Comparison of ENCODE assay signal across 8 cellular contexts in genomic region chr13:32001392-32001768, GRCh38. TPM values are rescaled to one million over a fixed set of nuclear protein-coding genes. Genes with fewer than 3 reads are reported as not detected.
DNase-seq lines count a peak whose midpoint lies in the region; ATAC-seq and TF ChIP-seq lines count a peak whose summit lies in the region.

No MANE protein-coding gene starts in this region.

- H4K12ac ChIP-seq in trophoblast cell (ENCODE audit: low read depth, low read length), result no peak overlapping the region

- no peak overlapping the region for H2BK12ac ChIP-seq in trophoblast cell (ENCODE audit: low read length)

- H3K36me3 ChIP-seq in trophoblast cell (ENCODE audit: control insufficient read depth in 1 of 2, insufficient read depth in 2 of 2, low read length in 2 of 2), result no peaks in the 10 kb centered on the region

- peak; percentile 64 for TF ChIP-seq CTCF in fibroblast of pulmonary artery (IDR thresholded peaks at IDR 0.05; ENCODE audit: low read length, missing control alignments)

- in situ Hi-C loops in SK-MEL-5 (cut with HindIII; ENCODE audit: low pct_unique_long_range_greater_than_20kb, low sequenced_read_pairs), result no loop called here

- no peaks in the 10 kb centered on the region for H3K79me1 ChIP-seq in trophoblast cell (ENCODE audit: low read length)

- no peaks in the 10 kb centered on the region for H3K79me2 ChIP-seq in trophoblast cell (ENCODE audit: control insufficient read depth, insufficient read depth, low read length, poor library complexity)

- H3K23ac ChIP-seq in trophoblast cell (ENCODE audit: low read length), result no peak overlapping the region

- H3K4me2 ChIP-seq in trophoblast cell (ENCODE audit: low read length), result no peak overlapping the region

- no peak overlapping the region for H3K4ac ChIP-seq in trophoblast cell (ENCODE audit: low read depth, low read length)

- no peak overlapping the region for H2AFZ ChIP-seq in trophoblast cell (ENCODE audit: insufficient read depth, low read length, poor library complexity)

- H3K9ac ChIP-seq in trophoblast cell (ENCODE audit: low read length), result no peak overlapping the region

- H4K91ac ChIP-seq in trophoblast cell (ENCODE audit: low read depth, low read length), result no peak overlapping the region

- H4K8ac ChIP-seq in trophoblast cell (ENCODE audit: low read depth, low read length), result no peak overlapping the region

- H2BK5ac ChIP-seq in trophoblast cell (ENCODE audit: low read depth, low read length, poor library complexity), result no peak overlapping the region

- H2BK120ac ChIP-seq in trophoblast cell (ENCODE audit: insufficient read depth, low read length, poor library complexity), result no peak overlapping the region

- H3K27ac ChIP-seq in trophoblast cell (ENCODE audit: low read depth, low read length), result no peak overlapping the region

- peak; percentile 63 for DNase-seq in DMS 273 (lab: John Stamatoyannopoulos, UW; ENCODE audit: unreplicated experiment)
- no peak for DNase-seq in DMS 273 treated with DMSO at 0.1 percent for 48 hours (lab: John Stamatoyannopoulos, UW)
- DNase-seq in SK-MEL-5 (ENCODE audit: low read depth, low spot score), result peak; percentile 60
- DNase-seq in fibroblast of pulmonary artery (ENCODE audit: low read depth), result peak; percentile 70
- DNase-seq in trophoblast cell, result peak; percentile 53 to 85
- DNase-seq in NCI-H2029 treated with DMSO at 0.1 percent for 48 hours (lab: John Stamatoyannopoulos, UW), result no peak

- ATAC-seq in GM19397 (IDR thresholded peaks at IDR 0.05; ENCODE audit: unreplicated experiment) (peak; percentile 79), HG03457 (IDR thresholded peaks at IDR 0.05; ENCODE audit: unreplicated experiment) (peak; percentile 84)

- WGBS in trophoblast cell (ENCODE audit: extremely low coverage, insufficient coverage, insufficient read length), result no CpG with 5 or more reads among the region's 1 CpG

- H3K4me3 ChIP-seq in fibroblast of pulmonary artery (replicated peaks; ENCODE audit: low read depth, low read length) (no peak overlapping the region), trophoblast cell (ENCODE audit: low read depth, low read length) (no peak overlapping the region)

- H3K18ac ChIP-seq in trophoblast cell (ENCODE audit: low read length), result no peak overlapping the region

- no peak overlapping the region for H2AK5ac ChIP-seq in trophoblast cell (ENCODE audit: low read length)

- H3K27me3 ChIP-seq in trophoblast cell (ENCODE audit: insufficient read depth, low read length), result no peaks in the 10 kb centered on the region

- H3K4me1 ChIP-seq in trophoblast cell (ENCODE audit: control insufficient read depth in 1 of 2, insufficient read depth in 2 of 2, low read length in 2 of 2), result peaks cover 10 to 11% of the 10 kb centered on the region in 2 experiments

- no peak overlapping the region for H3K14ac ChIP-seq in trophoblast cell (ENCODE audit: low read length)

- no peaks in the 10 kb centered on the region for H3K9me3 ChIP-seq in trophoblast cell (ENCODE audit: insufficient read depth, low read depth, low read length)

RNA-seq across cellular contexts. Expression of gene FRY, which starts 30.2 kb away (rescaled TPM):
- 0.11 and 0.29 TPM in 2 replicates for total RNA-seq in SK-MEL-5 (2014; rRNA removed; shearing (Covaris generic))
- 0.22 and 0.36 TPM in 2 replicates for polyA plus RNA-seq in SK-MEL-5 (2015; cell fraction: cytosol; rRNA removed)
- polyA plus RNA-seq in SK-MEL-5 (2015; cell fraction: nucleus; rRNA removed), result 0.33 and 1.1 TPM in 2 replicates
- polyA plus RNA-seq in trophoblast cell (2013), result 0.33 TPM in 2 replicates

Comparison
In these comparisons a context has a peak if more than half of its experiments do, and no peak if none do; other contexts are left out.
1. DNase-seq: peak in DMS 273 (single experiment), SK-MEL-5 (single experiment), fibroblast of pulmonary artery (single experiment) and trophoblast cell (2 of 2); none in DMS 273 treated with DMSO at 0.1 percent for 48 hours (single experiment) and NCI-H2029 treated with DMSO at 0.1 percent for 48 hours (single experiment).